9 cellular contexts compared by ENCODE assay signal in the genomic region with DNA sequence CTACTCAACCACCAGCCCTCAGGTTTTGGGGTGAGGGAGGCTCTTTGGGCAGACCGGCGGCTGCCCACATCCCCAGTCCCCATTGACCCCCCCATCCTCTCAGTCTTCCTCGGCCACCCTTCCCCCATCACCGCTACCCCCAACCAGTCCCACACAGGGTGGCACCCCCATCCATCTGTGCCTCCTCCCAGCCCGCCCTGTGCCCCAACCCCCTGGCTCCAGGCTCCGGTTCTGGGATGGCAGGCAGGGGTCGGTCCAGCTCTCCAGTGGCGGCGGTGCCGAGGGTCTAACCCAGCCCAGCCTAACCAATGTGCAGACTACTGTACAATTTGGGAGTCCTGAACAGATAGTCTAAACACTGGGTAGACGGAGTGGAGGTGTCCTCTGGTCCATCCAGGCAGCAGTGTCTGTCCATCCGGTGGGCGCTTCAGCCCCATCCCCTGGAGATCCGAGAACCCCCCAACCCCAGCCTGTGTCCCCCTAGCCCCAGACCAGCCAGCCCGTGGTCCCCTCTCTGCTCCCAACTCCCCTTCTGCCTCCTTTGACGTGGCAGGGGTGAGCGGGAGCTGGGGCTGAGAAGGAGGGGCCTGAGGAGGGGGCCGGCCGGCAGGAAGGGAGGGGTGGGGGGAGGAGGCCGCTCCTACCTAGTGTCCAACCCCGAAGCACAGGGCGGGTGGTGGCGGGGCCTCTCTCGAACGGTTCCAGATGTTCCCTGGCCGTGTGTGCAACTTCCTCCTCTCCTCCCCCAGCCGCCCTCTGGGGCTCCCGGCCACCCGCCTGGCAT. TPM values are rescaled to one million over a fixed set of nuclear protein-coding genes. Genes with fewer than 3 reads are reported as not detected.
DNase-seq lines count a peak whose midpoint lies in the region; FAIRE-seq lines count a peak whose summit lies in the region.
"Had no signal": no experiment of that assay in that cellular context is flagged by ENCODE, and none has a peak within 500 bp of the region (broad histone marks: within the 10 kb centered on the region; RNA-seq: fewer than 3 reads in every experiment).

No MANE protein-coding gene starts in this region.

- peaks cover 25% of the 10 kb centered on the region for H3K4me1 ChIP-seq in adipocyte (ENCODE audit: control insufficient read depth, insufficient read depth, low read length)
- H3K4me1 ChIP-seq in effector memory CD4-positive, alpha-beta T cell (ENCODE audit: control insufficient read depth, insufficient read depth, low read length, poor library complexity, severe bottlenecking): peaks cover under 1% of the 10 kb centered on the region

- H3K4me3 ChIP-seq in adipocyte (ENCODE audit: low read length): peak overlapping the region; percentile 82
- H3K4me3 ChIP-seq in effector memory CD4-positive, alpha-beta T cell (ENCODE audit: insufficient read depth, low read depth, low read length, poor library complexity, severe bottlenecking): no peak overlapping the region

- intact Hi-C loops in activated CD4-positive, alpha-beta memory T cell treated with anti-CD3 and anti-CD28 coated beads for 36 hours (cut with micrococcal nuclease): no loop called here

- POLR2A ChIA-PET in activated CD4-positive, alpha-beta memory T cell treated with anti-CD3 and anti-CD28 coated beads for 36 hours (lab: Charles Lee): no interaction called here

- H3K27me3 Mint-ChIP-seq in activated CD4-positive, alpha-beta memory T cell treated with anti-CD3 and anti-CD28 coated beads for 36 hours: peaks cover 16% of the 10 kb centered on the region

- FAIRE-seq in HTR-8/SVneo (lab: Jason Lieb, UNC): no peak

- H3K27ac ChIP-seq in effector memory CD4-positive, alpha-beta T cell (ENCODE audit: insufficient read depth, low read length, poor library complexity, severe bottlenecking): no peak overlapping the region

- H3K36me3 ChIP-seq in adipocyte (ENCODE audit: control insufficient read depth, insufficient read depth, low read length, severe bottlenecking): no peaks in the 10 kb centered on the region
- H3K36me3 ChIP-seq in effector memory CD4-positive, alpha-beta T cell (ENCODE audit: control insufficient read depth, insufficient read depth, low read length): no peaks in the 10 kb centered on the region

- no peaks in the 10 kb centered on the region for H3K9me3 ChIP-seq in adipocyte (ENCODE audit: control insufficient read depth, low read length)
- no peaks in the 10 kb centered on the region for H3K9me3 ChIP-seq in effector memory CD4-positive, alpha-beta T cell (ENCODE audit: control insufficient read depth, low read length)

- H3K27ac Mint-ChIP-seq in activated CD4-positive, alpha-beta memory T cell treated with anti-CD3 and anti-CD28 coated beads for 36 hours: no peak overlapping the region
- H3K27ac Mint-ChIP-seq: T-helper 2 cell treated with Interferon-gamma antibody and Interleukin-4, amounts not matched to agents 5 μg/mL and 100 μg/mL, for 36 hours had no signal

- DNase-seq in HS-5 (ENCODE audit: low read depth) (peak; percentile 30), adipocyte (ENCODE audit: low read depth) (peak; percentile 98), iPS-NIHi7 (ENCODE audit: extremely low spot score) (peak; percentile 84), stromal cell of bone marrow (ENCODE audit: low read depth) (peak; percentile 47), HTR-8/SVneo (ENCODE audit: insufficient read length, low spot score) (no peak), DMS53 treated with DMSO at 0.1 percent for 48 hours (lab: John Stamatoyannopoulos, UW; ENCODE audit: unreplicated experiment) (no peak)
- DNase-seq in activated CD4-positive, alpha-beta memory T cell treated with anti-CD3 and anti-CD28 coated beads for 36 hours: no peak
- DNase-seq in effector memory CD4-positive, alpha-beta T cell: no peak

- H3K36me3 Mint-ChIP-seq in activated CD4-positive, alpha-beta memory T cell treated with anti-CD3 and anti-CD28 coated beads for 36 hours: no peaks in the 10 kb centered on the region

- CTCF ChIA-PET in activated CD4-positive, alpha-beta memory T cell treated with anti-CD3 and anti-CD28 coated beads for 36 hours (lab: Charles Lee): no interaction called here

- no peaks in the 10 kb centered on the region for H3K9me3 Mint-ChIP-seq in activated CD4-positive, alpha-beta memory T cell treated with anti-CD3 and anti-CD28 coated beads for 36 hours
- H3K9me3 Mint-ChIP-seq: T-helper 2 cell treated with Interferon-gamma antibody and Interleukin-4, amounts not matched to agents 5 μg/mL and 100 μg/mL, for 36 hours had no signal

- peak overlapping the region; percentile 90 for H3K9ac ChIP-seq in adipocyte (ENCODE audit: low read length)

- peaks cover 1% of the 10 kb centered on the region for H3K4me1 Mint-ChIP-seq in activated CD4-positive, alpha-beta memory T cell treated with anti-CD3 and anti-CD28 coated beads for 36 hours (ENCODE audit: low read depth)

- H3K4me3 Mint-ChIP-seq in activated CD4-positive, alpha-beta memory T cell treated with anti-CD3 and anti-CD28 coated beads for 36 hours: no peak overlapping the region
- H3K4me3 Mint-ChIP-seq: T-helper 2 cell treated with Interferon-gamma antibody and Interleukin-4, amounts not matched to agents 5 μg/mL and 100 μg/mL, for 36 hours had no signal

- H3K27me3 ChIP-seq in adipocyte (replicated peaks; ENCODE audit: control insufficient read depth, insufficient read depth, low read length): no peaks in the 10 kb centered on the region
- H3K27me3 ChIP-seq in effector memory CD4-positive, alpha-beta T cell (replicated peaks; ENCODE audit: control insufficient read depth, insufficient read depth, low read length, poor library complexity, severe bottlenecking): peaks cover 23% of the 10 kb centered on the region

RNA-seq across cellular contexts. Expression of a gene that starts 31.2 kb away (rescaled TPM):
- total RNA-seq in activated CD4-positive, alpha-beta memory T cell treated with anti-CD3 and anti-CD28 coated beads for 36 hours: 10 to 100 TPM; 34.4 to 42.9 TPM

RNA-seq across cellular contexts. Expression of a gene that starts 31.4 kb away (rescaled TPM):
- 10 to 100 TPM; 15.2 to 15.5 TPM for total RNA-seq in activated CD4-positive, alpha-beta memory T cell treated with anti-CD3 and anti-CD28 coated beads for 36 hours

RNA-seq across cellular contexts. Expression of a gene that starts 41.5 kb away (rescaled TPM):
- 1 to 10 TPM in 1 of 2 experiments, under 1 TPM in 1; 0.63 to 1.1 TPM for total RNA-seq in activated CD4-positive, alpha-beta memory T cell treated with anti-CD3 and anti-CD28 coated beads for 36 hours

RNA-seq across cellular contexts. Expression of a gene that starts 53.3 kb away (rescaled TPM):
- 100 to 1,000 TPM in 1 of 2 experiments, 10 to 100 TPM in 1; 95.4 to 105 TPM for total RNA-seq in activated CD4-positive, alpha-beta memory T cell treated with anti-CD3 and anti-CD28 coated beads for 36 hours

Comparison
In these comparisons a context has a peak if more than half of its experiments do, and no peak if none do; other contexts are left out.
1. DNase-seq: peak in HS-5 (single experiment), adipocyte (single experiment), iPS-NIHi7 (single experiment) and stromal cell of bone marrow (single experiment); none in HTR-8/SVneo (single experiment), activated CD4-positive, alpha-beta memory T cell treated with anti-CD3 and anti-CD28 coated beads for 36 hours (single experiment), DMS53 treated with DMSO at 0.1 percent for 48 hours (single experiment) and effector memory CD4-positive, alpha-beta T cell (0 of 3).